ENCODE assay signal across 24 cellular contexts in genomic region chr3:98821072-98821471, GRCh38. TPM values are rescaled to one million over a fixed set of nuclear protein-coding genes. Genes with fewer than 3 reads are reported as not detected.
A peak's percentile ranks its signal among the peaks of the same experiment; 100 is the strongest.
DNase-seq lines count a peak whose midpoint lies in the region; ATAC-seq and TF ChIP-seq lines count a peak whose summit lies in the region.
"Had no signal": no experiment of that assay in that cellular context is flagged by ENCODE, and none has a peak within 500 bp of the region (broad histone marks: within the 10 kb centered on the region; RNA-seq: fewer than 3 reads in every experiment).

No MANE protein-coding gene starts in this region.

- H2BK12ac ChIP-seq in mesenchymal stem cell (ENCODE audit: low read length in 2 of 2) = no peak overlapping the region

- H3K4me1 ChIP-seq in DOHH2 (ENCODE audit: control insufficient read depth, low read length) (peaks cover 12% of the 10 kb centered on the region), HCT116 (ENCODE audit: control insufficient read depth in 1 of 2, insufficient read depth in 2 of 2, low read length in 2 of 2) (peaks cover 0 to 16% of the 10 kb centered on the region in 2 experiments; a peak in 2 of 4 replicates), adipocyte (ENCODE audit: control insufficient read depth, insufficient read depth, low read length) (peaks cover 9% of the 10 kb centered on the region), mesenchymal stem cell (ENCODE audit: control insufficient read depth, insufficient read depth, low read depth, low read length) (peaks cover 9% of the 10 kb centered on the region)

- H4K8ac ChIP-seq in mesenchymal stem cell (ENCODE audit: low read length) = no peak overlapping the region

- H3K18ac ChIP-seq in mesenchymal stem cell (ENCODE audit: low read depth in 1 of 2, low read length in 2 of 2) = no peak overlapping the region

- no peaks in the 10 kb centered on the region for H3K79me1 ChIP-seq in mesenchymal stem cell (replicated peaks; ENCODE audit: low read length, poor library complexity, severe bottlenecking)

- intact Hi-C loops in HCT116 (cut with micrococcal nuclease) = loop anchor here (10.0 kb wide), 1 partner anchor 284 kb away; no protein-coding TSS in a partner anchor

- H3F3A ChIP-seq in DOHH2 (ENCODE audit: control insufficient read depth, insufficient read depth) = no peaks in the 10 kb centered on the region

- no peak overlapping the region for H2BK5ac ChIP-seq in mesenchymal stem cell (ENCODE audit: low read depth, low read length, poor library complexity, severe bottlenecking)

- CTCF ChIA-PET in HCT116 (lab: Charles Lee) = interaction anchor here (0.8 kb wide), 1 partner anchor 219 kb away, joined by 3 read pairs; no protein-coding TSS in a partner anchor

- H2AFZ ChIP-seq in HCT116 (ENCODE audit: low read depth, low read length, poor library complexity, severe bottlenecking) (no peak overlapping the region), mesenchymal stem cell (ENCODE audit: low read depth, low read length) (no peak overlapping the region)

- RAD21 ChIA-PET in HCT116 (lab: Charles Lee; ENCODE audit: low non-redundant PET in 1 of 2, low total read pairs in 2 of 2, uncharacterized antibody in 2 of 2, unreplicated experiment in 2 of 2) = no interaction called here

- no peak for ATAC-seq in HCT116
- ATAC-seq: A549, HepG2, K562, Panc1, T-cell had no signal

- POLR2A ChIA-PET in HCT116 (lab: Charles Lee) = no interaction called here

- DNase-seq in HCT116 (ENCODE audit: low read depth, low spot score) (no peak), adipocyte (ENCODE audit: low read depth) (peak; percentile 28), mesenchymal stem cell (no peak), SKM-1 (lab: John Stamatoyannopoulos, UW; ENCODE audit: unreplicated experiment) (no peak), NCI-H187 treated with DMSO at 0.1 percent for 48 hours (lab: John Stamatoyannopoulos, UW) (no peak), RKO (ENCODE audit: low spot score) (no peak)
- DNase-seq: C1 segment of cervical spinal cord; CD4-positive, alpha-beta memory T cell; COR-L47; DMS53; Kasumi-1; MV-4-11; NCI-H1105; NCI-H1436 treated with DMSO at 0.1 percent for 48 hours; NCI-H1930; NCI-H446 treated with DMSO at 0.1 percent for 48 hours; NCI-H526; SIG-M5; T-cell had no signal

- H3K23ac ChIP-seq in mesenchymal stem cell (ENCODE audit: low read length in 2 of 2) = no peak overlapping the region

- no peak for TF ChIP-seq POLR2A in HCT116 (IDR thresholded peaks at IDR 0.05; ENCODE audit: borderline replicate concordance, extremely low read depth, insufficient read depth, insufficient read length)

- H3K9me2 ChIP-seq in DOHH2 (replicated peaks; ENCODE audit: control insufficient read depth, low read length) (no peaks in the 10 kb centered on the region), HCT116 (ENCODE audit: insufficient read depth) (no peaks in the 10 kb centered on the region)

- H2BK120ac ChIP-seq in mesenchymal stem cell (ENCODE audit: low read depth, low read length) = no peak overlapping the region

- no peak overlapping the region for H3K4ac ChIP-seq in mesenchymal stem cell (ENCODE audit: low read depth in 1 of 2, low read length in 2 of 2)

- no peaks in the 10 kb centered on the region for H3K9me3 ChIP-seq in DOHH2 (ENCODE audit: control insufficient read depth, insufficient read depth, low read length)
- H3K9me3 ChIP-seq in HCT116 (ENCODE audit: control insufficient read depth in 1 of 2, insufficient read depth in 1 of 2, low read depth in 1 of 2, low read length in 2 of 2) = no peaks in the 10 kb centered on the region
- H3K9me3 ChIP-seq in adipocyte (ENCODE audit: control insufficient read depth, low read length) = no peaks in the 10 kb centered on the region
- no peaks in the 10 kb centered on the region for H3K9me3 ChIP-seq in mesenchymal stem cell (ENCODE audit: control insufficient read depth, low read length)
- H3K9me3 ChIP-seq: A549 had no signal

- WGBS in mesenchymal stem cell = 100% methylated on average over 1 of the region's 2 CpGs

- H2AK5ac ChIP-seq in mesenchymal stem cell (ENCODE audit: low read length, severe bottlenecking) = no peak overlapping the region

- no peak overlapping the region for H2BK15ac ChIP-seq in mesenchymal stem cell (ENCODE audit: low read depth, poor library complexity, severe bottlenecking)

- BruUV-seq in HCT116 (replicated peaks; lab: Mats Ljungman, UMichigan) = TSS peak; percentile 1

- TF ChIP-seq RAD21 in HCT116 (IDR thresholded peaks at IDR 0.05; ENCODE audit: low read depth) = no peak

- peaks cover 7% of the 10 kb centered on the region for H3K36me3 ChIP-seq in DOHH2 (ENCODE audit: control insufficient read depth, low read length)
- peaks cover 46 to 82% of the 10 kb centered on the region in 2 experiments for H3K36me3 ChIP-seq in HCT116 (ENCODE audit: control insufficient read depth in 1 of 2, insufficient read depth in 2 of 2, low read length in 2 of 2)
- peaks cover 39% of the 10 kb centered on the region for H3K36me3 ChIP-seq in adipocyte (ENCODE audit: control insufficient read depth, insufficient read depth, low read length, severe bottlenecking)
- peaks cover 20 to 94% of the 10 kb centered on the region in 2 experiments for H3K36me3 ChIP-seq in mesenchymal stem cell (ENCODE audit: control insufficient read depth in 1 of 2, insufficient read depth in 2 of 2, low read depth in 1 of 2, low read length in 2 of 2)

- H3K79me2 ChIP-seq in DOHH2 (ENCODE audit: control insufficient read depth, low read length) (no peaks in the 10 kb centered on the region), HCT116 (ENCODE audit: insufficient read depth, low read length) (peaks cover 88% of the 10 kb centered on the region)

- TF ChIP-seq CTCF in DOHH2 (IDR thresholded peaks at IDR 0.05; ENCODE audit: low read depth, low read length, poor library complexity, severe bottlenecking) (no peak), HCT116 (IDR thresholded peaks at IDR 0.05 in 2 of 3, conservative IDR thresholded peaks at IDR 0.05 in 1 of 3; ENCODE audit: borderline replicate concordance in 1 of 3, insufficient read depth in 1 of 3, low read depth in 2 of 3, low read length in 2 of 3) (no peak)

- no peak overlapping the region for H3K14ac ChIP-seq in mesenchymal stem cell (ENCODE audit: low read length in 2 of 2)

- no peak overlapping the region for H4K91ac ChIP-seq in mesenchymal stem cell (ENCODE audit: low read length)

- no peak overlapping the region for H3K9ac ChIP-seq in HCT116 (ENCODE audit: low read length)
- H3K9ac ChIP-seq in adipocyte (ENCODE audit: low read length) = peak overlapping the region; percentile 14
- peak overlapping the region; percentile 16 for H3K9ac ChIP-seq in mesenchymal stem cell (ENCODE audit: low read length)

- no peak overlapping the region for H3K27ac ChIP-seq in DOHH2 (ENCODE audit: low read depth, low read length)
- H3K27ac ChIP-seq in HCT116 (ENCODE audit: low read depth, low read length) = no peak overlapping the region
- H3K27ac ChIP-seq in mesenchymal stem cell (ENCODE audit: low read length, poor library complexity, severe bottlenecking) = no peak overlapping the region
- H3K27ac ChIP-seq: A549 had no signal

- H3K27me3 ChIP-seq in DOHH2 (ENCODE audit: control insufficient read depth, low read length) (no peaks in the 10 kb centered on the region), HCT116 (ENCODE audit: insufficient read depth, low read length) (no peaks in the 10 kb centered on the region), adipocyte (replicated peaks; ENCODE audit: control insufficient read depth, insufficient read depth, low read length) (no peaks in the 10 kb centered on the region), mesenchymal stem cell (ENCODE audit: control insufficient read depth in 1 of 2, insufficient read depth in 1 of 2, low read length in 2 of 2) (no peaks in the 10 kb centered on the region)

- H4K20me1 ChIP-seq in DOHH2 (ENCODE audit: control insufficient read depth, insufficient read depth, low read depth, low read length) = no peaks in the 10 kb centered on the region
- peaks cover 10% of the 10 kb centered on the region for H4K20me1 ChIP-seq in HCT116 (ENCODE audit: insufficient read depth)

- H3K4me2 ChIP-seq in DOHH2 (ENCODE audit: low read length) = peak overlapping the region; percentile 20; the same call in 1 of the 2 replicates
- H3K4me2 ChIP-seq in HCT116 (ENCODE audit: low read length) = no peak overlapping the region
- H3K4me2 ChIP-seq in mesenchymal stem cell (ENCODE audit: low read length, poor library complexity, severe bottlenecking) = no peak overlapping the region
- H3K4me2 ChIP-seq: A549 had no signal

- no peak overlapping the region for H3K4me3 ChIP-seq in DOHH2 (ENCODE audit: low read length)
- no peak overlapping the region for H3K4me3 ChIP-seq in HCT116 (replicated peaks in 1 of 2; ENCODE audit: low read depth in 1 of 2, low read length in 2 of 2)
- no peak overlapping the region for H3K4me3 ChIP-seq in adipocyte (ENCODE audit: low read length)
- H3K4me3 ChIP-seq in mesenchymal stem cell (ENCODE audit: insufficient read depth in 1 of 2, low read depth in 1 of 2, low read length in 2 of 2) = no peak overlapping the region
- H3K4me3 ChIP-seq: A549, K562 had no signal

TF ChIP-seq in HCT116, 20 proteins besides CTCF, POLR2A, EP300 and RAD21 (continues in another document):
- TF ChIP-seq POLR2AphosphoS5 (IDR thresholded peaks at IDR 0.05; ENCODE audit: low read depth, low read length) (no peak), EGR1 (IDR thresholded peaks at IDR 0.05; ENCODE audit: low read depth) (no peak), TCF7L2 (IDR thresholded peaks at IDR 0.05; ENCODE audit: borderline replicate concordance, extremely low read depth, insufficient read depth, insufficient read length) (no peak)
- TF ChIP-seq, protein P1, sequence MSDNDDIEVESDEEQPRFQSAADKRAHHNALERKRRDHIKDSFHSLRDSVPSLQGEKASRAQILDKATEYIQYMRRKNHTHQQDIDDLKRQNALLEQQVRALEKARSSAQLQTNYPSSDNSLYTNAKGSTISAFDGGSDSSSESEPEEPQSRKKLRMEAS (IDR thresholded peaks at IDR 0.05) = no peak

RNA-seq across cellular contexts. Expression of gene ST3GAL6, which starts 57.9 kb away (rescaled TPM):
- total RNA-seq in HCT116 (2021; ENCODE audit: unreplicated experiment) = 10.6 TPM
- 2.1 and 3.6 TPM in 2 replicates for polyA plus RNA-seq in HCT116 (2012)
- 6.9 TPM for polyA plus RNA-seq in mesenchymal stem cell (2013, experiment 1 of 2)
- polyA plus RNA-seq in mesenchymal stem cell (2013, experiment 2 of 2) = 6.5 TPM
- total RNA-seq: K562 had no signal
